20 cellular contexts compared by ENCODE assay signal in genomic region chr6:45990162-45990561, GRCh38.
DNase-seq lines count a peak whose midpoint lies in the region; ATAC-seq and TF ChIP-seq lines count a peak whose summit lies in the region.
"Had no signal": no experiment of that assay in that cellular context is flagged by ENCODE, and none has a peak within 500 bp of the region (broad histone marks: within the 10 kb centered on the region; RNA-seq: fewer than 3 reads in every experiment).

No MANE protein-coding gene starts in this region.

- H3K4me1 ChIP-seq in MM.1S (ENCODE audit: low read length) = peaks cover 16% of the 10 kb centered on the region
- H3K4me1 ChIP-seq: colonic mucosa had no signal

- TF ChIP-seq CTCF in GM12865 (IDR thresholded peaks at IDR 0.05; ENCODE audit: insufficient read depth, low read depth, low read length, missing control alignments) = no peak
- TF ChIP-seq CTCF in MM.1S (IDR thresholded peaks at IDR 0.05; ENCODE audit: low read length) = no peak

- H3K9ac ChIP-seq in MM.1S (ENCODE audit: low read length) = no peak overlapping the region
- H3K9ac ChIP-seq: SK-N-SH had no signal

- no peak overlapping the region for H3K4me3 ChIP-seq in GM12865 (ENCODE audit: low read depth, low read length)
- no peak overlapping the region for H3K4me3 ChIP-seq in MM.1S (ENCODE audit: low read length)
- H3K4me3 ChIP-seq: colonic mucosa, thoracic aorta had no signal

- H2AFZ ChIP-seq in MM.1S (ENCODE audit: low read length) = no peak overlapping the region

- ATAC-seq in GM18873 (IDR thresholded peaks at IDR 0.05; ENCODE audit: low FRiP score, unreplicated experiment) = peak; percentile 64
- peak; percentile 50 for ATAC-seq in HG02623 (IDR thresholded peaks at IDR 0.05; ENCODE audit: unreplicated experiment)
- ATAC-seq: activated CD8-positive, alpha-beta memory T cell treated with anti-CD3 and anti-CD28 coated beads, Interleukin-2, amount 10 ng/mL, durations not matched to agents 7 days and 5 days had no signal

- H4K20me1 ChIP-seq in MM.1S (ENCODE audit: insufficient read depth, low read length) = no peaks in the 10 kb centered on the region

- H3K27me3 ChIP-seq in MM.1S (replicated peaks; ENCODE audit: insufficient read depth, low read length) = 0 out of 2 replicates have a peak, but pooled peaks cover 5% of the 10 kb centered on the region
- H3K27me3 ChIP-seq: colonic mucosa had no signal

- DNase-seq in GM12865 (ENCODE audit: low read depth) (peak; percentile 41), MM.1S (peak; percentile 68), NCI-H1694 (lab: John Stamatoyannopoulos, UW) (no peak), hippocampal formation (lab: John Stamatoyannopoulos, UW) (no peak), DMS79 (lab: John Stamatoyannopoulos, UW) (no peak)
- DNase-seq in stimulated activated CD8-positive, alpha-beta memory T cell treated with anti-CD3 and anti-CD28 coated beads, Interleukin-4, amount 100 ng/mL, for 48 hours = no peak
- DNase-seq: activated CD4-positive, CD25-positive, alpha-beta regulatory T cell treated with anti-CD3 and anti-CD28 coated beads, Interleukin-2, amount 50 U/mL, for 72 hours; activated CD8-positive, alpha-beta memory T cell treated with anti-CD3 and anti-CD28 coated beads, Interleukin-2, amount 10 ng/mL, durations not matched to agents 7 days and 5 days; activated naive CD8-positive, alpha-beta T cell treated with anti-CD3 and anti-CD28 coated beads, Interleukin-2, amount 10 ng/mL, durations not matched to agents 7 days and 5 days; CD4-positive, alpha-beta memory T cell; colonic mucosa; glutamatergic neuron; KG1; NCI-H187 treated with DMSO at 0.1 percent for 48 hours; SK-N-SH; stimulated activated CD4-positive, alpha-beta T cell treated with anti-CD3 and anti-CD28 coated beads, Interleukin-4, amount 100 ng/mL, for 4 hours; T-helper 9 cell had no signal

- H3K4me2 ChIP-seq in MM.1S (ENCODE audit: low read depth, low read length) = no peak overlapping the region
- H3K4me2 ChIP-seq: SK-N-SH had no signal

- H3K9me3 ChIP-seq in MM.1S (replicated peaks; ENCODE audit: insufficient read depth, low read length) = no peaks in the 10 kb centered on the region
- H3K9me3 ChIP-seq: colonic mucosa, SK-N-SH, thoracic aorta had no signal

- H3F3A ChIP-seq in MM.1S (ENCODE audit: insufficient read depth, low read length) = peaks cover 8% of the 10 kb centered on the region; the same call in 1 of the 2 replicates

- H3K36me3 ChIP-seq in MM.1S (replicated peaks; ENCODE audit: insufficient read depth, low read length) = no peaks in the 10 kb centered on the region
- H3K36me3 ChIP-seq: colonic mucosa, thoracic aorta had no signal

- no peaks in the 10 kb centered on the region for H3K79me2 ChIP-seq in MM.1S (ENCODE audit: low read length)

- no peaks in the 10 kb centered on the region for H3K9me2 ChIP-seq in MM.1S (replicated peaks; ENCODE audit: insufficient read depth, low read length)
- H3K9me2 ChIP-seq: SK-N-SH had no signal

- H3K27ac ChIP-seq in MM.1S (ENCODE audit: low read length) = peak overlapping the region; percentile 7; the same call in 1 of the 2 replicates
- H3K27ac ChIP-seq: colonic mucosa, thoracic aorta had no signal

Comparison
In these comparisons a context has a peak if more than half of its experiments do, and no peak if none do; other contexts are left out.
1. DNase-seq: peak in GM12865 (single experiment) and MM.1S (single experiment); none in NCI-H1694 (single experiment), hippocampal formation (0 of 2), stimulated activated CD8-positive, alpha-beta memory T cell treated with anti-CD3 and anti-CD28 coated beads, Interleukin-4, amount 100 ng/mL, for 48 hours (single experiment) and DMS79 (single experiment).